ENCODE assay signal across 8 cellular contexts in the genomic region with DNA sequence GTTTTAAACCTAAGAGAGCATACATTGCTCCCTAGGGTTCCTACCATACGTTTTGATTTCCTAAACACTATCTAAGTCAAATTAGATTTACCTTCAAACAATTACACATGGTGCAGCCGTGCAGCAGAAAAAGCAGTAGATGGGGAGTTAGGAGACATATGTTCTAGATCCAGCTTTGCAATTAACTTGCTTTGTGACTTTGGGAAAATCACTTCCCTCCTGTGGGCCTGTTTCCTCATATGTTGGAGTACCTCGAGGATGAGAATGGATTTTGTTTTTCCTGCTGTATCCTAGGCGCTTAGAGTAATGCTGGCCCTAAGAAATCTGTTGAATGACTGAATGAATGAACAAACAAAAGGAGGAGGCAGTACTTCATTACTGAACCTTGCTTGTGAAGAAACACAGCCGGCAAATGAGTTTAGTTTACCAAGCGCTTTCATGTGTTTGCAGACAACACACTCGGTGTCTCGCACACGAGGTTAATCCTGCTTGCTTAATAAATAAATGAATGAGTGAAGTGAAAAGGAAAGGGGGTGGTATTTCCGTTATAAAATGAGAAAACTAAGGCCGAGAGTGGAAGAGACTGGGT. TPM values are rescaled to one million over a fixed set of nuclear protein-coding genes. Genes with fewer than 3 reads are reported as not detected.
A peak's percentile ranks its signal among the peaks of the same experiment; 100 is the strongest.
DNase-seq lines count a peak whose midpoint lies in the region; ATAC-seq and TF ChIP-seq lines count a peak whose summit lies in the region.

No MANE protein-coding gene starts in this region.

- H3K36me3 ChIP-seq in kidney epithelial cell (ENCODE audit: control insufficient read depth, insufficient read depth, low read length), result no peaks in the 10 kb centered on the region
- peaks cover 19% of the 10 kb centered on the region for H3K36me3 ChIP-seq in thoracic aorta

- peaks cover 70% of the 10 kb centered on the region for H3K4me1 Mint-ChIP-seq in activated naive CD8-positive, alpha-beta T cell (ENCODE audit: low read depth)

- peak overlapping the region; percentile 98 for H3K4me3 Mint-ChIP-seq in activated naive CD8-positive, alpha-beta T cell

- H3K27ac ChIP-seq in thoracic aorta, result peak overlapping the region; percentile 67 to 79

- peak; percentile 8 for DNase-seq in DMS79 treated with DMSO at 0.1 percent for 48 hours (lab: John Stamatoyannopoulos, UW)
- DNase-seq in DMS79 (lab: John Stamatoyannopoulos, UW), result no peak
- no peak for DNase-seq in kidney epithelial cell (ENCODE audit: low read depth)
- DNase-seq in thoracic aorta (ENCODE audit: low spot score), result no peak
- no peak for DNase-seq in GM13976 (ENCODE audit: low spot score)

- H3K36me3 Mint-ChIP-seq in activated naive CD8-positive, alpha-beta T cell, result peaks cover 47% of the 10 kb centered on the region

- peaks cover 13 to 41% of the 10 kb centered on the region in 2 donors for H3K4me1 ChIP-seq in thoracic aorta (ENCODE audit: control insufficient read depth in 1 of 2, low read depth in 2 of 2)

- peak overlapping the region; percentile 99 for H3K27ac Mint-ChIP-seq in activated naive CD8-positive, alpha-beta T cell

- H3K4me3 ChIP-seq in kidney epithelial cell (ENCODE audit: low read depth, low read length) (peak overlapping the region; percentile 80), thoracic aorta (peak overlapping the region; percentile 89)

- in situ Hi-C loops in GM13976 (cut with MboI; ENCODE audit: low sequenced_read_pairs, unreplicated experiment), result no loop called here

- no peak for TF ChIP-seq CTCF in kidney epithelial cell (IDR thresholded peaks at IDR 0.05; ENCODE audit: insufficient read depth, low read length, poor library complexity, severe bottlenecking)
- no peak for TF ChIP-seq CTCF in thoracic aorta (IDR thresholded peaks at IDR 0.05)
- TF ChIP-seq CTCF in GM13976 (IDR thresholded peaks at IDR 0.05; ENCODE audit: borderline replicate concordance, control extremely low read depth, extremely low read depth, insufficient read depth, missing control alignments), result no peak

- peaks cover 7% of the 10 kb centered on the region for H3K9me3 Mint-ChIP-seq in activated naive CD8-positive, alpha-beta T cell (ENCODE audit: low read depth)

- ATAC-seq in HG03175 (IDR thresholded peaks at IDR 0.05; ENCODE audit: unreplicated experiment) (peak; percentile 0), thoracic aorta (ENCODE audit: insufficient number of reproducible peaks, low FRiP score, low read depth) (no peak), HG02970 (IDR thresholded peaks at IDR 0.05; ENCODE audit: low FRiP score, unreplicated experiment) (no peak)

- no peaks in the 10 kb centered on the region for H3K27me3 ChIP-seq in kidney epithelial cell (ENCODE audit: control insufficient read depth, insufficient read depth, low read length)
- no peaks in the 10 kb centered on the region for H3K27me3 ChIP-seq in thoracic aorta (replicated peaks; ENCODE audit: insufficient read depth)

- no peaks in the 10 kb centered on the region for H3K27me3 Mint-ChIP-seq in activated naive CD8-positive, alpha-beta T cell

- no peaks in the 10 kb centered on the region for H3K9me3 ChIP-seq in thoracic aorta

RNA-seq across cellular contexts. Expression of gene MRPL50, which starts 0.6 kb away (rescaled TPM):
- total RNA-seq in kidney epithelial cell, result 10.9 and 13.9 TPM in 2 replicates
- total RNA-seq in thoracic aorta, result 10 to 100 TPM in 1 of 2 donors, 1 to 10 TPM in 1; 9.5 to 16.3 TPM

RNA-seq across cellular contexts. Expression of gene ZNF189, which starts 0.8 kb away (rescaled TPM):
- 11.0 and 13.4 TPM in 2 replicates for total RNA-seq in kidney epithelial cell
- total RNA-seq in thoracic aorta, result 10 to 100 TPM; 20.4 to 28.2 TPM

RNA-seq across cellular contexts. Expression of gene BAAT, which starts 13.0 kb away (rescaled TPM):
- total RNA-seq in kidney epithelial cell (not detected in 2 replicates), thoracic aorta (under 1 TPM in 1 of 2 donors, not detected in 1; 0.92 TPM)

RNA-seq across cellular contexts. Expression of gene ALDOB, which starts 37.7 kb away (rescaled TPM):
- total RNA-seq in kidney epithelial cell (not detected in 2 replicates), thoracic aorta (not detected)
